9 cellular contexts compared by ENCODE assay signal in genomic region chrX:69093960-69094935, GRCh38.
DNase-seq lines count a peak whose midpoint lies in the region; ATAC-seq and TF ChIP-seq lines count a peak whose summit lies in the region.
"Had no signal": no experiment of that assay in that cellular context is flagged by ENCODE, and none has a peak within 500 bp of the region (broad histone marks: within the 10 kb centered on the region; RNA-seq: fewer than 3 reads in every experiment).

No MANE protein-coding gene starts in this region.

- TF ChIP-seq CTCF in natural killer cell (IDR thresholded peaks at IDR 0.05) (peak; percentile 47), Peyer's patch (IDR thresholded peaks at IDR 0.05) (peak in 4 of 6 experiments; percentile 36 to 41 (median 39)), brain (conservative IDR thresholded peaks at IDR 0.05) (peak; percentile 56 to 68)

- no peak overlapping the region for H3K4me3 Mint-ChIP-seq in natural killer cell
- no peak overlapping the region for H3K4me3 Mint-ChIP-seq in natural killer cell treated with Interleukin-12 subunit alpha and Interleukin-12 subunit beta and Interleukin-15 and Interleukin-18, amount 100 ng/mL, for 72 hours
- H3K4me3 Mint-ChIP-seq in brain: no peak overlapping the region
- H3K4me3 Mint-ChIP-seq in stimulated activated naive B cell treated with anti-CD40 and anti-IgM and Interleukin-4, amounts not matched to agents 10 μg/mL and 1 μg/mL and 100 μg/mL, for 72 hours: no peak overlapping the region
- H3K4me3 Mint-ChIP-seq: dendritic cell treated with granulocyte-macrophage colony-stimulating factor and Interleukin-4, amounts not matched to agents 40 ng/mL and 50 ng/mL, for 4 days had no signal

- H3K4me3 ChIP-seq in Peyer's patch: no peak overlapping the region

- H3K36me3 Mint-ChIP-seq in natural killer cell (no peaks in the 10 kb centered on the region), brain (no peaks in the 10 kb centered on the region)
- H3K36me3 Mint-ChIP-seq in natural killer cell treated with Interleukin-12 subunit alpha and Interleukin-12 subunit beta and Interleukin-15 and Interleukin-18, amount 100 ng/mL, for 72 hours: no peaks in the 10 kb centered on the region
- H3K36me3 Mint-ChIP-seq in stimulated activated naive B cell treated with anti-CD40 and anti-IgM and Interleukin-4, amounts not matched to agents 10 μg/mL and 1 μg/mL and 100 μg/mL, for 72 hours: no peaks in the 10 kb centered on the region

- intact Hi-C loops in natural killer cell (cut with micrococcal nuclease): loop anchor here (1.0 kb wide), 1 partner anchor 128 kb away; no protein-coding TSS in a partner anchor

- H3K27ac Mint-ChIP-seq in natural killer cell: no peak overlapping the region
- no peak overlapping the region for H3K27ac Mint-ChIP-seq in natural killer cell treated with Interleukin-12 subunit alpha and Interleukin-12 subunit beta and Interleukin-15 and Interleukin-18, amount 100 ng/mL, for 72 hours
- peak overlapping the region in 1 of 5 experiments; percentile 55 for H3K27ac Mint-ChIP-seq in brain
- H3K27ac Mint-ChIP-seq in stimulated activated naive B cell treated with anti-CD40 and anti-IgM and Interleukin-4, amounts not matched to agents 10 μg/mL and 1 μg/mL and 100 μg/mL, for 72 hours: no peak overlapping the region
- H3K27ac Mint-ChIP-seq: dendritic cell treated with granulocyte-macrophage colony-stimulating factor and Interleukin-4, amounts not matched to agents 40 ng/mL and 50 ng/mL, for 4 days had no signal

- H3K9me3 Mint-ChIP-seq in natural killer cell (no peaks in the 10 kb centered on the region), brain (peaks cover 0 to 2% (median 0%) of the 10 kb centered on the region in 5 experiments)
- H3K9me3 Mint-ChIP-seq in natural killer cell treated with Interleukin-12 subunit alpha and Interleukin-12 subunit beta and Interleukin-15 and Interleukin-18, amount 100 ng/mL, for 72 hours: no peaks in the 10 kb centered on the region
- no peaks in the 10 kb centered on the region for H3K9me3 Mint-ChIP-seq in stimulated activated naive B cell treated with anti-CD40 and anti-IgM and Interleukin-4, amounts not matched to agents 10 μg/mL and 1 μg/mL and 100 μg/mL, for 72 hours
- H3K9me3 Mint-ChIP-seq: dendritic cell treated with granulocyte-macrophage colony-stimulating factor and Interleukin-4, amounts not matched to agents 40 ng/mL and 50 ng/mL, for 4 days had no signal

- H3K27ac ChIP-seq in Peyer's patch: no peak overlapping the region

- H3K27me3 ChIP-seq in Peyer's patch: no peaks in the 10 kb centered on the region

- no peaks in the 10 kb centered on the region for H3K9me3 ChIP-seq in Peyer's patch

- H3K4me1 Mint-ChIP-seq in natural killer cell (no peaks in the 10 kb centered on the region), brain (peaks cover 42% of the 10 kb centered on the region)
- no peaks in the 10 kb centered on the region for H3K4me1 Mint-ChIP-seq in natural killer cell treated with Interleukin-12 subunit alpha and Interleukin-12 subunit beta and Interleukin-15 and Interleukin-18, amount 100 ng/mL, for 72 hours (ENCODE audit: low read depth in 2 of 2)
- no peaks in the 10 kb centered on the region for H3K4me1 Mint-ChIP-seq in stimulated activated naive B cell treated with anti-CD40 and anti-IgM and Interleukin-4, amounts not matched to agents 10 μg/mL and 1 μg/mL and 100 μg/mL, for 72 hours

- TF ChIP-seq POLR2A in Peyer's patch (IDR thresholded peaks at IDR 0.05): no peak

- DNase-seq in natural killer cell (no peak), Peyer's patch (peak in 2 of 3 donors; percentile 19 to 61), islet precursor cell (peak; percentile 81)
- no peak for DNase-seq in natural killer cell treated with Interleukin-12 subunit alpha and Interleukin-12 subunit beta and Interleukin-15 and Interleukin-18, amount 100 ng/mL, for 72 hours (ENCODE audit: low spot score)
- DNase-seq in stimulated activated naive B cell treated with anti-CD40 and anti-IgM and Interleukin-4, amounts not matched to agents 10 μg/mL and 1 μg/mL and 100 μg/mL, for 72 hours: peak; percentile 3
- no peak for DNase-seq in NK-92 treated with Interleukin-12 subunit alpha and Interleukin-12 subunit beta, amount 100 ng/mL, for 24 hours (lab: John Stamatoyannopoulos, UW)

- H3K4me1 ChIP-seq in Peyer's patch: no peaks in the 10 kb centered on the region

- H3K27me3 Mint-ChIP-seq in natural killer cell (ENCODE audit: low read depth in 2 of 2): no peaks in the 10 kb centered on the region
- H3K27me3 Mint-ChIP-seq in natural killer cell treated with Interleukin-12 subunit alpha and Interleukin-12 subunit beta and Interleukin-15 and Interleukin-18, amount 100 ng/mL, for 72 hours: peaks cover 0 to 4% of the 10 kb centered on the region in 2 donors
- H3K27me3 Mint-ChIP-seq in brain: peaks cover 3% of the 10 kb centered on the region
- H3K27me3 Mint-ChIP-seq in stimulated activated naive B cell treated with anti-CD40 and anti-IgM and Interleukin-4, amounts not matched to agents 10 μg/mL and 1 μg/mL and 100 μg/mL, for 72 hours: peaks cover 0 to 3% of the 10 kb centered on the region in 2 donors
- H3K27me3 Mint-ChIP-seq: dendritic cell treated with granulocyte-macrophage colony-stimulating factor and Interleukin-4, amounts not matched to agents 40 ng/mL and 50 ng/mL, for 4 days had no signal

- H3K36me3 ChIP-seq in Peyer's patch: no peaks in the 10 kb centered on the region

- ATAC-seq in natural killer cell: peak in 1 of 3 donors; percentile 68
- ATAC-seq in natural killer cell treated with Interleukin-12 subunit alpha and Interleukin-12 subunit beta and Interleukin-15 and Interleukin-18, amount 100 ng/mL, for 72 hours: no peak
- peak; percentile 65 for ATAC-seq in HG03442 (IDR thresholded peaks at IDR 0.05; ENCODE audit: unreplicated experiment)
- peak; percentile 59 to 78 for ATAC-seq in stimulated activated naive B cell treated with anti-CD40 and anti-IgM and Interleukin-4, amounts not matched to agents 10 μg/mL and 1 μg/mL and 100 μg/mL, for 72 hours (replicated peaks)

Comparison
In these comparisons a context has a peak if more than half of its experiments do, and no peak if none do; other contexts are left out.
1. ATAC-seq: peak in HG03442 (single experiment) and stimulated activated naive B cell treated with anti-CD40 and anti-IgM and Interleukin-4, amounts not matched to agents 10 μg/mL and 1 μg/mL and 100 μg/mL, for 72 hours (2 of 2); none in natural killer cell treated with Interleukin-12 subunit alpha and Interleukin-12 subunit beta and Interleukin-15 and Interleukin-18, amount 100 ng/mL, for 72 hours (0 of 2).
2. DNase-seq: peak in Peyer's patch (2 of 3), islet precursor cell (single experiment) and stimulated activated naive B cell treated with anti-CD40 and anti-IgM and Interleukin-4, amounts not matched to agents 10 μg/mL and 1 μg/mL and 100 μg/mL, for 72 hours (single experiment); none in natural killer cell (single experiment), natural killer cell treated with Interleukin-12 subunit alpha and Interleukin-12 subunit beta and Interleukin-15 and Interleukin-18, amount 100 ng/mL, for 72 hours (single experiment) and NK-92 treated with Interleukin-12 subunit alpha and Interleukin-12 subunit beta, amount 100 ng/mL, for 24 hours (single experiment).
3. Peak in every context shown above with its lines, with median percentiles within 50 percentile points of each other: CTCF ChIP-seq.